Comparison of ENCODE assay signal across 23 cellular contexts in the genomic region with DNA sequence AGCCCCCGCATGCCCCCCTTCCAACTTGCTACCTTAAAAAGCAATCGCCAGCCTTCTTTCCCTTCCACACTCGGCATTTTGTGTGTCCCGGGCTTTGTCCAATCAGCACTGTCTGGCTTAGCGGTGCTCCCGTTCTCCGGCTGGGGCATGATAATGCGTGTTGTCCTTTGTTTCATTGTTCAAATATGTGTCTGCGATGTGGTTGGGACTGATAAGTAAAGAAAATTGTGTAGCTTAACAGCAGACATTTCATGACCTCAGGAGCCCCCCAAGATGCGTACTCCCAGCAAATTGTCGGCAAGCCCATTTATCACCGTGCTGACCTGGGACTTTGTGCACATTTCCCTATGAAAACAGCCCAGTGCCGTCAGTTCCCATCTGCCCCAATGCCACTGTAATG.
"Had no signal": no experiment of that assay in that cellular context is flagged by ENCODE, and none has a peak within 500 bp of the region (broad histone marks: within the 10 kb centered on the region; RNA-seq: fewer than 3 reads in every experiment).

No MANE protein-coding gene starts in this region.

- ATAC-seq: natural killer cell; right lobe of liver; stimulated activated memory B cell treated with anti-CD40 and anti-IgM and Interleukin-4, amounts not matched to agents 10 μg/mL and 1 μg/mL and 100 μg/mL, for 72 hours; stimulated activated naive CD8-positive, alpha-beta T cell treated with anti-CD3 and anti-CD28 coated beads, Interleukin-15, amount 100 ng/mL, for 72 hours had no signal

- H3K4me1 ChIP-seq: right atrium auricular region, uterus had no signal

- H3K4me3 ChIP-seq: left ventricle myocardium inferior, lung, ovary, right atrium auricular region, right lobe of liver, smooth muscle cell, tibial nerve, uterus had no signal

- H3K27me3 ChIP-seq: ovary, right atrium auricular region, right lobe of liver, tibial nerve, uterus had no signal

- H3K4me2 ChIP-seq: smooth muscle cell had no signal

- FAIRE-seq: islet of Langerhans had no signal

- H3K36me3 ChIP-seq: left ventricle myocardium inferior, ovary, right atrium auricular region, right lobe of liver, tibial nerve, uterus had no signal

- H3K9me3 ChIP-seq: left ventricle myocardium inferior, ovary, right atrium auricular region, right lobe of liver, tibial nerve, uterus had no signal

- DNase-seq: hypothalamus; immature natural killer cell; left ventricle myocardium inferior; mesendoderm; naive B cell; natural killer cell; nephron progenitor cell; ovary; right lobe of liver; stimulated activated CD4-positive, alpha-beta T cell treated with anti-CD3 and anti-CD28 coated beads, Interleukin-1b, Interleukin-23, amount 100 ng/mL, for 48 hours; stimulated activated CD4-positive, alpha-beta T cell treated with anti-CD3 and anti-CD28 coated beads, Interleukin-2, amount 100 ng/mL, for 48 hours; stimulated activated CD4-positive, alpha-beta T cell treated with anti-CD3 and anti-CD28 coated beads, Interleukin-4, amount 100 ng/mL, for 4 hours; stimulated activated CD8-positive, alpha-beta memory T cell treated with anti-CD3 and anti-CD28 coated beads, Interleukin-4, amount 100 ng/mL, for 48 hours; stimulated activated naive CD4-positive, alpha-beta T cell treated with Interleukin-2 at 50 U/mL for 16 hours; stimulated activated naive CD8-positive, alpha-beta T cell treated with anti-CD3 and anti-CD28 coated beads, Interleukin-15, amount 100 ng/mL, for 72 hours; substantia nigra; uterus had no signal

- H3K27ac ChIP-seq: left ventricle myocardium inferior, ovary, right atrium auricular region, right lobe of liver, tibial nerve, uterus had no signal
